1 cellular context compared by ENCODE assay signal in genomic region chr1:172663726-172664125, GRCh38.
TF ChIP-seq lines count a peak whose summit lies in the region.

No MANE protein-coding gene starts in this region.

TF ChIP-seq in HCT116, 20 proteins besides CTCF, POLR2A, EP300 and RAD21:
- no peak for TF ChIP-seq ZFX (IDR thresholded peaks at IDR 0.05)
- no peak for TF ChIP-seq EZH2phosphoT487 (IDR thresholded peaks at IDR 0.05; ENCODE audit: borderline replicate concordance)
- no peak for TF ChIP-seq SRF (IDR thresholded peaks at IDR 0.05; ENCODE audit: low read depth)
- TF ChIP-seq JUND (IDR thresholded peaks at IDR 0.05): 0 out of 2 replicates have a peak, but pooled peaks have one; percentile 12
- TF ChIP-seq CEBPB (IDR thresholded peaks at IDR 0.05; ENCODE audit: low read depth): 0 out of 2 replicates have a peak, but pooled peaks have one; percentile 24
